Comparison of ENCODE assay signal across 20 cellular contexts in genomic region chr2:165434865-165435500, GRCh38. TPM values are rescaled to one million over a fixed set of nuclear protein-coding genes. Genes with fewer than 3 reads are reported as not detected.
"Had no signal": no experiment of that assay in that cellular context is flagged by ENCODE, and none has a peak within 500 bp of the region (broad histone marks: within the 10 kb centered on the region; RNA-seq: fewer than 3 reads in every experiment).

No MANE protein-coding gene starts in this region.

- DNase-seq: activated B cell treated with CpG ODN at 0.5 μM for 24 hours; activated CD4-positive, alpha-beta memory T cell treated with anti-CD3 and anti-CD28 coated beads for 36 hours; activated CD4-positive, alpha-beta T cell treated with anti-CD3 and anti-CD28 coated beads for 4 hours; activated naive CD4-positive, alpha-beta T cell; activated naive CD8-positive, alpha-beta T cell treated with anti-CD3 and anti-CD28 coated beads, Interleukin-2, amount 10 ng/mL, durations not matched to agents 7 days and 5 days; amygdala; dorsolateral prefrontal cortex; foreskin fibroblast; left lung; midbrain; psoas muscle; stimulated activated CD4-positive, alpha-beta T cell treated with anti-CD3 and anti-CD28 coated beads, Interleukin-4, amount 100 ng/mL, for 4 hours; stimulated activated naive B cell treated with anti-CD40 and anti-IgM and Interleukin-4, amounts not matched to agents 10 μg/mL and 1 μg/mL and 100 μg/mL, for 72 hours; T-helper 2 cell; upper lobe of right lung had no signal

- H3K27ac Mint-ChIP-seq: activated B cell treated with CpG ODN at 0.5 μM for 24 hours; activated CD4-positive, alpha-beta memory T cell treated with anti-CD3 and anti-CD28 coated beads for 36 hours; activated naive CD8-positive, alpha-beta T cell treated with anti-CD3 and anti-CD28 coated beads, Interleukin-2, amount 10 ng/mL, durations not matched to agents 7 days and 5 days; activated T-helper 17 cell treated with anti-CD3 and anti-CD28 coated beads, Interleukin-2, amount 50 U/mL, for 72 hours; stimulated activated naive B cell treated with anti-CD40 and anti-IgM and Interleukin-4, amounts not matched to agents 10 μg/mL and 1 μg/mL and 100 μg/mL, for 72 hours had no signal

- H3K27me3 Mint-ChIP-seq: activated B cell treated with CpG ODN at 0.5 μM for 24 hours; activated CD4-positive, alpha-beta memory T cell treated with anti-CD3 and anti-CD28 coated beads for 36 hours; activated T-helper 17 cell treated with anti-CD3 and anti-CD28 coated beads, Interleukin-2, amount 50 U/mL, for 72 hours; stimulated activated naive B cell treated with anti-CD40 and anti-IgM and Interleukin-4, amounts not matched to agents 10 μg/mL and 1 μg/mL and 100 μg/mL, for 72 hours had no signal

- H3K27ac ChIP-seq: cardiac muscle cell, dorsolateral prefrontal cortex, epithelial cell of prostate, left lung, psoas muscle, upper lobe of right lung had no signal

- H3K27me3 ChIP-seq: cardiac muscle cell, dorsolateral prefrontal cortex, left lung, upper lobe of right lung had no signal

- H3K36me3 Mint-ChIP-seq: activated CD4-positive, alpha-beta memory T cell treated with anti-CD3 and anti-CD28 coated beads for 36 hours; activated naive CD8-positive, alpha-beta T cell treated with anti-CD3 and anti-CD28 coated beads, Interleukin-2, amount 10 ng/mL, durations not matched to agents 7 days and 5 days; stimulated activated naive B cell treated with anti-CD40 and anti-IgM and Interleukin-4, amounts not matched to agents 10 μg/mL and 1 μg/mL and 100 μg/mL, for 72 hours had no signal

- H3K4me3 ChIP-seq: cardiac muscle cell, dorsolateral prefrontal cortex, left lung, psoas muscle, upper lobe of right lung had no signal

- H3K9me3 ChIP-seq: left lung, psoas muscle, upper lobe of right lung had no signal

- H3K4me1 ChIP-seq: left lung, psoas muscle, upper lobe of right lung had no signal

- H3K36me3 ChIP-seq: cardiac muscle cell, left lung, upper lobe of right lung had no signal

- ATAC-seq: activated T-helper 17 cell treated with anti-CD3 and anti-CD28 coated beads, Interleukin-2, amount 50 U/mL, for 72 hours; left lung; psoas muscle; sciatic nerve; stimulated activated naive B cell treated with anti-CD40 and anti-IgM and Interleukin-4, amounts not matched to agents 10 μg/mL and 1 μg/mL and 100 μg/mL, for 72 hours; upper lobe of right lung had no signal

- H3K9me3 Mint-ChIP-seq: activated B cell treated with CpG ODN at 0.5 μM for 24 hours; activated CD4-positive, alpha-beta memory T cell treated with anti-CD3 and anti-CD28 coated beads for 36 hours; activated naive CD8-positive, alpha-beta T cell treated with anti-CD3 and anti-CD28 coated beads, Interleukin-2, amount 10 ng/mL, durations not matched to agents 7 days and 5 days; activated T-helper 17 cell treated with anti-CD3 and anti-CD28 coated beads, Interleukin-2, amount 50 U/mL, for 72 hours; neural crest cell; stimulated activated naive B cell treated with anti-CD40 and anti-IgM and Interleukin-4, amounts not matched to agents 10 μg/mL and 1 μg/mL and 100 μg/mL, for 72 hours had no signal

- H3K4me3 Mint-ChIP-seq: activated B cell treated with CpG ODN at 0.5 μM for 24 hours; activated CD4-positive, alpha-beta memory T cell treated with anti-CD3 and anti-CD28 coated beads for 36 hours; activated naive CD8-positive, alpha-beta T cell treated with anti-CD3 and anti-CD28 coated beads, Interleukin-2, amount 10 ng/mL, durations not matched to agents 7 days and 5 days; activated T-helper 17 cell treated with anti-CD3 and anti-CD28 coated beads, Interleukin-2, amount 50 U/mL, for 72 hours; neural crest cell; stimulated activated naive B cell treated with anti-CD40 and anti-IgM and Interleukin-4, amounts not matched to agents 10 μg/mL and 1 μg/mL and 100 μg/mL, for 72 hours had no signal

- H3K4me1 Mint-ChIP-seq: activated B cell treated with CpG ODN at 0.5 μM for 24 hours; activated naive CD8-positive, alpha-beta T cell treated with anti-CD3 and anti-CD28 coated beads, Interleukin-2, amount 10 ng/mL, durations not matched to agents 7 days and 5 days; activated T-helper 17 cell treated with anti-CD3 and anti-CD28 coated beads, Interleukin-2, amount 50 U/mL, for 72 hours had no signal

RNA-seq across cellular contexts. Expression of gene CSRNP3, which starts 34.5 kb away (rescaled TPM):
- total RNA-seq: activated B cell treated with CpG ODN at 0.5 μM for 24 hours; activated CD4-positive, alpha-beta memory T cell treated with anti-CD3 and anti-CD28 coated beads for 36 hours; activated naive CD8-positive, alpha-beta T cell treated with anti-CD3 and anti-CD28 coated beads, Interleukin-2, amount 10 ng/mL, durations not matched to agents 7 days and 5 days; activated T-helper 17 cell treated with anti-CD3 and anti-CD28 coated beads, Interleukin-2, amount 50 U/mL, for 72 hours had no signal
